ENCODE assay signal across 13 cellular contexts in genomic region chr20:45020236-45020886, GRCh38. TPM values are rescaled to one million over a fixed set of nuclear protein-coding genes. Genes with fewer than 3 reads are reported as not detected.
DNase-seq lines count a peak whose midpoint lies in the region; ATAC-seq, FAIRE-seq and TF ChIP-seq lines count a peak whose summit lies in the region.
"Had no signal": no experiment of that assay in that cellular context is flagged by ENCODE, and none has a peak within 500 bp of the region (broad histone marks: within the 10 kb centered on the region; RNA-seq: fewer than 3 reads in every experiment).

No MANE protein-coding gene starts in this region.

- no peaks in the 10 kb centered on the region for H3K27me3 Mint-ChIP-seq in natural killer cell (ENCODE audit: low read depth in 2 of 2)

- H3K27ac Mint-ChIP-seq in natural killer cell = peak overlapping the region; percentile 25 to 48

- no peak overlapping the region for H3K4me3 Mint-ChIP-seq in natural killer cell

- H3K27ac ChIP-seq in K562 (ENCODE audit: extremely low read depth, low read depth, low read length) = no peak overlapping the region
- H3K27ac ChIP-seq in osteoblast (ENCODE audit: low read depth, low read length) = no peak overlapping the region

- POLR2A ChIA-PET in K562 (lab: Yijun Ruan, JAX) = interaction anchor here (1.8 kb wide), 1 partner anchor 13 kb away, joined by 4 read pairs; no protein-coding TSS in a partner anchor

- H2AFZ ChIP-seq in K562 (ENCODE audit: low read depth, low read length) (no peak overlapping the region), osteoblast (ENCODE audit: low read length) (no peak overlapping the region)

- peaks cover 17% of the 10 kb centered on the region for H3K36me3 Mint-ChIP-seq in natural killer cell

- no peaks in the 10 kb centered on the region for H3K9me3 Mint-ChIP-seq in natural killer cell

- H3K4me2 ChIP-seq in K562 (ENCODE audit: insufficient read depth, low read length) (no peak overlapping the region), osteoblast (ENCODE audit: insufficient read depth, low read length) (no peak overlapping the region)

- DNase-seq in HCEC 1CT (peak; percentile 38), NCI-H2029 (lab: John Stamatoyannopoulos, UW) (peak; percentile 77), K562 (ENCODE audit: extremely low read depth in 1 of 4, low spot score in 3 of 4) (no peak), natural killer cell (no peak), Ammon's horn (ENCODE audit: low spot score) (no peak), osteoblast (ENCODE audit: insufficient read length, low spot score, missing footprints) (no peak)
- DNase-seq: activated T-cell treated with anti-CD3 and anti-CD28 coated beads, Interleukin-2, amount 50 U/mL, for 1 hour; DMS79 treated with DMSO at 0.1 percent for 48 hours; NCI-H1105; stimulated activated CD4-positive, alpha-beta T cell treated with anti-CD3 and anti-CD28 coated beads, Interleukin-4, amount 100 ng/mL, for 1 hour had no signal

- H3K79me2 ChIP-seq in K562 (ENCODE audit: control insufficient read depth, insufficient read depth, low read length) = no peaks in the 10 kb centered on the region
- peaks cover 5% of the 10 kb centered on the region for H3K79me2 ChIP-seq in osteoblast (ENCODE audit: insufficient read depth, low read length)

- BruUV-seq in K562 (replicated peaks; lab: Mats Ljungman, UMichigan) = no TSS peak

- no peak for TF ChIP-seq RAD21 in K562 (CRISPR knock-in tag; conservative IDR thresholded peaks at IDR 0.05 in 1 of 2, IDR thresholded peaks at IDR 0.05 in 1 of 2)

- intact Hi-C loops in K562 (cut with micrococcal nuclease) = no loop called here
- intact Hi-C loops in natural killer cell (cut with micrococcal nuclease) = no loop called here

- WGBS in K562 (ENCODE audit: insufficient coverage, low coverage, missing lambda C conversion rate) = 75% methylated on average over 3 of the region's 3 CpGs

- H3K4me1 Mint-ChIP-seq in natural killer cell = peaks cover 61 to 82% of the 10 kb centered on the region in 2 donors

- no peak for TF ChIP-seq POLR2A in K562 (conservative IDR thresholded peaks at IDR 0.05)

- CTCF ChIA-PET in K562 (lab: Yijun Ruan, JAX; ENCODE audit: low intra/inter-chr PET ratio) = no interaction called here

- TF ChIP-seq CTCF in K562 (IDR thresholded peaks at IDR 0.05 in 2 of 3, conservative IDR thresholded peaks at IDR 0.05 in 1 of 3; ENCODE audit: insufficient read depth in 2 of 3, low read depth in 1 of 3, low read length in 3 of 3) (no peak), natural killer cell (IDR thresholded peaks at IDR 0.05) (no peak), osteoblast (IDR thresholded peaks at IDR 0.05; ENCODE audit: extremely low read depth, low read depth, low read length) (no peak)

- H3K36me3 ChIP-seq in K562 (ENCODE audit: control insufficient read depth, insufficient read depth, low read length) = peaks cover 46% of the 10 kb centered on the region
- peaks cover 4% of the 10 kb centered on the region for H3K36me3 ChIP-seq in osteoblast (ENCODE audit: insufficient read depth, low read length)

- H3K4me1 ChIP-seq in K562 (replicated peaks in 1 of 2; ENCODE audit: control insufficient read depth in 2 of 2, insufficient read depth in 2 of 2, low read length in 2 of 2) (no peaks in the 10 kb centered on the region), osteoblast (ENCODE audit: insufficient read depth, low read length) (peaks cover 21% of the 10 kb centered on the region)

- in situ Hi-C loops in K562 (cut with MboI) = no loop called here

- ATAC-seq in K562 (peak; percentile 58), natural killer cell (peak; percentile 37 to 64 (median 48)), GM19397 (IDR thresholded peaks at IDR 0.05; ENCODE audit: unreplicated experiment) (no peak), GM18907 (IDR thresholded peaks at IDR 0.05; ENCODE audit: unreplicated experiment) (no peak)
- ATAC-seq: Panc1 had no signal

- no peaks in the 10 kb centered on the region for H3K9me3 ChIP-seq in K562 (replicated peaks; ENCODE audit: control insufficient read depth, insufficient read depth, low read depth, low read length)
- H3K9me3 ChIP-seq in osteoblast (ENCODE audit: low read depth, low read length) = no peaks in the 10 kb centered on the region

- FAIRE-seq in K562 (lab: Jason Lieb, UNC) = no peak

- H4K20me1 ChIP-seq in K562 (replicated peaks; ENCODE audit: control insufficient read depth, insufficient read depth, low read length) (no peaks in the 10 kb centered on the region), osteoblast (ENCODE audit: insufficient read depth, low read length) (no peaks in the 10 kb centered on the region)

- no peak for TF ChIP-seq EP300 in K562 (IDR thresholded peaks at IDR 0.05; ENCODE audit: low read length)

- H3K9me1 ChIP-seq in K562 (ENCODE audit: control insufficient read depth, insufficient read depth, low read length) = no peaks in the 10 kb centered on the region

- H3K9ac ChIP-seq in K562 (ENCODE audit: insufficient read depth in 1 of 2, low read depth in 2 of 2, low read length in 2 of 2) = no peak overlapping the region

- H3K27me3 ChIP-seq in K562 (ENCODE audit: control insufficient read depth in 2 of 2, insufficient read depth in 2 of 2, low read length in 2 of 2) (no peaks in the 10 kb centered on the region), osteoblast (ENCODE audit: insufficient read depth, low read length) (no peaks in the 10 kb centered on the region)

- H3K4me3 ChIP-seq in K562 (no peak overlapping the region), osteoblast (ENCODE audit: insufficient read depth, low read length) (no peak overlapping the region)

TF ChIP-seq in K562, 482 proteins besides CTCF, POLR2A, EP300 and RAD21:
- TF ChIP-seq E2F5 (CRISPR knock-in tag; IDR thresholded peaks at IDR 0.05) (no peak), MEIS2 (IDR thresholded peaks at IDR 0.05; ENCODE audit: partially characterized antibody) (peak; percentile 49), KLF16 (IDR thresholded peaks at IDR 0.05) (peak; percentile 64; the same call in 1 of the 2 replicates)

RNA-seq across cellular contexts. Expression of gene STK4, which starts 54.0 kb away (rescaled TPM):
- 54.9 and 167 TPM in 2 replicates for total RNA-seq in K562 (2011; cell fraction: chromatin; rRNA removed; ENCODE audit: low replicate concordance)
- total RNA-seq in K562 (2011; cell fraction: nucleolus; rRNA removed) = 25.5 and 35.5 TPM in 2 replicates
- total RNA-seq in K562 (2011; cell fraction: nucleoplasm; rRNA removed) = 67.2 and 90.2 TPM in 2 replicates
- total RNA-seq in K562 (2014; rRNA removed) = 17.1 and 19.8 TPM in 2 replicates
- 30.6 and 33.8 TPM in 2 replicates for total RNA-seq in K562 (2014; rRNA removed; fragmentation: Illumina TruSeq; extraction: Trizol)
- total RNA-seq in K562 (2015; rRNA removed; fragmentation: Illumina TruSeq; extraction: Trizol) = 27.6 and 30.4 TPM in 2 replicates
- total RNA-seq in K562 (2021) = 27.4 and 27.5 TPM in 2 replicates
- 22.7 and 29.7 TPM in 2 replicates for polyA plus RNA-seq in K562 (2011; rRNA removed)
- 7.7 and 11.9 TPM in 2 replicates for polyA plus RNA-seq in K562 (2011; cell fraction: cytosol; rRNA removed)
- 23.9 and 27.6 TPM in 2 replicates for polyA plus RNA-seq in K562 (2011; cell fraction: nucleus; rRNA removed)
- polyA plus RNA-seq in K562 (2012) = 12.6 and 13.5 TPM in 2 replicates
- polyA plus RNA-seq in K562 (2014; fragmentation: Illumina TruSeq; extraction: Trizol) = 20.3 and 22.2 TPM in 2 replicates
- 10 to 100 TPM; 11.9 to 12.0 TPM for polyA plus RNA-seq in K562 (2014; fragmentation: Nextera tagmentation; extraction: Ambion mirVana)
- polyA plus RNA-seq in K562 (2014; rRNA removed) = 16.7 and 19.0 TPM in 2 replicates
- polyA minus RNA-seq in K562 (2011; rRNA and poly(A)+ RNA removed) = 47.4 and 53.4 TPM in 2 replicates
- 10.5 and 13.9 TPM in 2 replicates for polyA minus RNA-seq in K562 (2011; cell fraction: cytosol; rRNA and poly(A)+ RNA removed)
- polyA minus RNA-seq in K562 (2011; cell fraction: nucleus; rRNA and poly(A)+ RNA removed) = 34.6 and 48.3 TPM in 2 replicates
- total RNA-seq in natural killer cell = 100 to 1,000 TPM; 351 to 394 (median 366) TPM
- 33.3 and 33.7 TPM in 2 replicates for total RNA-seq in osteoblast

Comparison
In these comparisons a context has a peak if more than half of its experiments do, and no peak if none do; other contexts are left out.
1. DNase-seq: peak in HCEC 1CT (single experiment) and NCI-H2029 (single experiment); none in K562 (0 of 4), natural killer cell (single experiment), Ammon's horn (single experiment) and osteoblast (single experiment).
2. ATAC-seq: peak in K562 (single experiment) and natural killer cell (3 of 3); none in GM19397 (single experiment) and GM18907 (single experiment).